ENCODE assay signal across 8 cellular contexts in genomic region chr21:41170442-41170841, GRCh38. TPM values are rescaled to one million over a fixed set of nuclear protein-coding genes. Genes with fewer than 3 reads are reported as not detected.
DNase-seq lines count a peak whose midpoint lies in the region; ATAC-seq and TF ChIP-seq lines count a peak whose summit lies in the region.

No MANE protein-coding gene starts in this region.

- H3K9me3 Mint-ChIP-seq in T-helper 2 cell treated with Interferon-gamma antibody and Interleukin-4, amounts not matched to agents 5 μg/mL and 100 μg/mL, for 36 hours: no peaks in the 10 kb centered on the region
- H3K9me3 Mint-ChIP-seq in glutamatergic neuron (ENCODE audit: unreplicated experiment): peaks cover 5% of the 10 kb centered on the region

- H3K4me2 ChIP-seq in DOHH2 (ENCODE audit: low read length): no peak overlapping the region

- H3K36me3 Mint-ChIP-seq in T-helper 2 cell treated with Interferon-gamma antibody and Interleukin-4, amounts not matched to agents 5 μg/mL and 100 μg/mL, for 36 hours (ENCODE audit: low read depth): no peaks in the 10 kb centered on the region
- H3K36me3 Mint-ChIP-seq in glutamatergic neuron (ENCODE audit: unreplicated experiment): no peaks in the 10 kb centered on the region

- no peaks in the 10 kb centered on the region for H3K36me3 ChIP-seq in DOHH2 (ENCODE audit: control insufficient read depth, low read length)
- no peaks in the 10 kb centered on the region for H3K36me3 ChIP-seq in spleen

- H3K27ac ChIP-seq in DOHH2 (ENCODE audit: low read depth, low read length) (no peak overlapping the region), spleen (peak overlapping the region in 4 of 8 donors; percentile 28 to 75 (median 56))

- H3K4me1 ChIP-seq in DOHH2 (ENCODE audit: control insufficient read depth, low read length): no peaks in the 10 kb centered on the region
- H3K4me1 ChIP-seq in spleen: peaks cover 6 to 76% (median 36%) of the 10 kb centered on the region in 6 donors

- H3K4me3 ChIP-seq in DOHH2 (ENCODE audit: low read length) (no peak overlapping the region), spleen (no peak overlapping the region)

- no peak for TF ChIP-seq POLR2A in spleen (IDR thresholded peaks at IDR 0.05)

- H3K27me3 ChIP-seq in DOHH2 (ENCODE audit: control insufficient read depth, low read length): peaks cover 5% of the 10 kb centered on the region; the same call in 1 of the 2 replicates
- peaks cover 0 to 52% (median 3%) of the 10 kb centered on the region in 7 donors for H3K27me3 ChIP-seq in spleen (replicated peaks in 1 of 7)

- peaks cover 36% of the 10 kb centered on the region for H3K27me3 Mint-ChIP-seq in T-helper 2 cell treated with Interferon-gamma antibody and Interleukin-4, amounts not matched to agents 5 μg/mL and 100 μg/mL, for 36 hours (ENCODE audit: low read depth)
- H3K27me3 Mint-ChIP-seq in glutamatergic neuron (ENCODE audit: unreplicated experiment): peaks cover 17% of the 10 kb centered on the region

- peak; percentile 68 for DNase-seq in HuH-7 (ENCODE audit: low spot score)
- no peak for DNase-seq in T-helper 2 cell treated with Interferon-gamma antibody and Interleukin-4, amounts not matched to agents 5 μg/mL and 100 μg/mL, for 36 hours (ENCODE audit: low spot score)
- peak; percentile 74 for DNase-seq in glutamatergic neuron
- no peak for DNase-seq in spleen
- DNase-seq in retina: no peak
- no peak for DNase-seq in activated effector memory CD4-positive, alpha-beta T cell treated with anti-CD3 and anti-CD28 coated beads, Interleukin-2, amount 50 U/mL, for 16 hours

- H3K4me1 Mint-ChIP-seq in T-helper 2 cell treated with Interferon-gamma antibody and Interleukin-4, amounts not matched to agents 5 μg/mL and 100 μg/mL, for 36 hours (ENCODE audit: low read depth): peaks cover 8% of the 10 kb centered on the region
- peaks cover 2% of the 10 kb centered on the region for H3K4me1 Mint-ChIP-seq in glutamatergic neuron (ENCODE audit: low read depth, unreplicated experiment)

- no peaks in the 10 kb centered on the region for H3K9me2 ChIP-seq in DOHH2 (replicated peaks; ENCODE audit: control insufficient read depth, low read length)

- intact Hi-C loops in spleen (cut with DNase I; ENCODE audit: low total_unique reads): no loop called here

- no peaks in the 10 kb centered on the region for H4K20me1 ChIP-seq in DOHH2 (ENCODE audit: control insufficient read depth, insufficient read depth, low read depth, low read length)

- peak overlapping the region; percentile 15 for H3K4me3 Mint-ChIP-seq in T-helper 2 cell treated with Interferon-gamma antibody and Interleukin-4, amounts not matched to agents 5 μg/mL and 100 μg/mL, for 36 hours
- no peak overlapping the region for H3K4me3 Mint-ChIP-seq in glutamatergic neuron (ENCODE audit: unreplicated experiment)

- H3K27ac Mint-ChIP-seq in T-helper 2 cell treated with Interferon-gamma antibody and Interleukin-4, amounts not matched to agents 5 μg/mL and 100 μg/mL, for 36 hours: no peak overlapping the region
- H3K27ac Mint-ChIP-seq in glutamatergic neuron (ENCODE audit: unreplicated experiment): no peak overlapping the region

- WGBS in spleen, 5 donors: 32 to 53% (median 37%) methylated on average over 2 of the region's 2 CpGs

- peak; percentile 39 for TF ChIP-seq CTCF in DOHH2 (IDR thresholded peaks at IDR 0.05; ENCODE audit: low read depth, low read length, poor library complexity, severe bottlenecking)
- peak; percentile 74 for TF ChIP-seq CTCF in glutamatergic neuron (IDR thresholded peaks at IDR 0.05; ENCODE audit: partially characterized antibody, unreplicated experiment)
- TF ChIP-seq CTCF in spleen (IDR thresholded peaks at IDR 0.05 in 8 of 11, conservative IDR thresholded peaks at IDR 0.05 in 3 of 11): peak in 10 of 11 experiments; percentile 26 to 65 (median 55)

- no peaks in the 10 kb centered on the region for H3F3A ChIP-seq in DOHH2 (ENCODE audit: control insufficient read depth, insufficient read depth)

- H3K9me3 ChIP-seq in DOHH2 (ENCODE audit: control insufficient read depth, insufficient read depth, low read length) (no peaks in the 10 kb centered on the region), spleen (no peaks in the 10 kb centered on the region)

- ATAC-seq in HG03457 (IDR thresholded peaks at IDR 0.05; ENCODE audit: unreplicated experiment): no peak

- H3K79me2 ChIP-seq in DOHH2 (ENCODE audit: control insufficient read depth, low read length): no peaks in the 10 kb centered on the region

RNA-seq across cellular contexts. Expression of gene BACE2, which starts 2.5 kb away (rescaled TPM):
- total RNA-seq in glutamatergic neuron (ENCODE audit: unreplicated experiment) (not detected), spleen (10 to 100 TPM; 44.3 to 54.7 (median 48.5) TPM)
- 10 to 100 TPM; 19.4 to 23.6 (median 20.0) TPM for polyA plus RNA-seq in spleen

Comparison
In these comparisons a context has a peak if more than half of its experiments do, and no peak if none do; other contexts are left out.
1. DNase-seq: peak in HuH-7 (single experiment) and glutamatergic neuron (single experiment); none in T-helper 2 cell treated with Interferon-gamma antibody and Interleukin-4, amounts not matched to agents 5 μg/mL and 100 μg/mL, for 36 hours (single experiment), spleen (single experiment), retina (single experiment) and activated effector memory CD4-positive, alpha-beta T cell treated with anti-CD3 and anti-CD28 coated beads, Interleukin-2, amount 50 U/mL, for 16 hours (single experiment).
2. RNA of gene BACE2, which starts 2.5 kb away (total RNA-seq): 44.3 to 54.7 TPM in spleen; not detected in glutamatergic neuron (single experiment); every median in the first group is over 10 times any median in the second.
3. Peak in every context shown above with its lines, with median percentiles within 50 percentile points of each other: CTCF ChIP-seq.